In the genomic region with DNA sequence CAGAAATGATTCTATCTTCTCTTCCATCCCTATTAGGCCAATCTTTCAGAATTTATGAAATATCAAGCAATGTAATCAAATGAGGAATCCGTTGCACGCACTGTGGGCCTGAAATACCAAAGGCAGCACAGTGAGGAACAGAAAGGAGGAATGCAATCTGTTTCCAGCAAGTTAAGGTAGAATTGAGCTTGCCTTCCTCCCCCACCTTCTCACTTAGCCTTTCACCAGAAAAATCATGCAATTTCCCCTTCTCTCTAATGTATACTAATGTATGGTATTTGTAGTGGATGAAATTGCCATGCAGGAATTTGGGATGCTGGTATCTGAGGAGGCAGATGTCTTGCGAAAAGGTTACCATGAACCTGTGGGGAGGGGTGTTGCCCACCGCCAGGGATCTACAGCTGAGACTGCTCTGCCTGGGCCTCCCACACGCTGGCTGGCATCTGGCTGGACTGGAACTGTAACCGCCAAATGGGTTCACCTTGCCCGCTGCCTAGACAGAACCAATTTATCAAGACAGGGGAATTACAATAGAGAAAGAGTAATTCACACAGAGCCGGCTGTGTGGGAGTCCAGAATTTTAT, we compare ENCODE assay signal across 1 cellular context.
TF ChIP-seq lines count a peak whose summit lies in the region.

No MANE protein-coding gene starts in this region.

TF ChIP-seq in WTC11, 78 proteins besides CTCF, POLR2A, EP300 and RAD21 (continued from another document):
- TF ChIP-seq, protein P1, sequence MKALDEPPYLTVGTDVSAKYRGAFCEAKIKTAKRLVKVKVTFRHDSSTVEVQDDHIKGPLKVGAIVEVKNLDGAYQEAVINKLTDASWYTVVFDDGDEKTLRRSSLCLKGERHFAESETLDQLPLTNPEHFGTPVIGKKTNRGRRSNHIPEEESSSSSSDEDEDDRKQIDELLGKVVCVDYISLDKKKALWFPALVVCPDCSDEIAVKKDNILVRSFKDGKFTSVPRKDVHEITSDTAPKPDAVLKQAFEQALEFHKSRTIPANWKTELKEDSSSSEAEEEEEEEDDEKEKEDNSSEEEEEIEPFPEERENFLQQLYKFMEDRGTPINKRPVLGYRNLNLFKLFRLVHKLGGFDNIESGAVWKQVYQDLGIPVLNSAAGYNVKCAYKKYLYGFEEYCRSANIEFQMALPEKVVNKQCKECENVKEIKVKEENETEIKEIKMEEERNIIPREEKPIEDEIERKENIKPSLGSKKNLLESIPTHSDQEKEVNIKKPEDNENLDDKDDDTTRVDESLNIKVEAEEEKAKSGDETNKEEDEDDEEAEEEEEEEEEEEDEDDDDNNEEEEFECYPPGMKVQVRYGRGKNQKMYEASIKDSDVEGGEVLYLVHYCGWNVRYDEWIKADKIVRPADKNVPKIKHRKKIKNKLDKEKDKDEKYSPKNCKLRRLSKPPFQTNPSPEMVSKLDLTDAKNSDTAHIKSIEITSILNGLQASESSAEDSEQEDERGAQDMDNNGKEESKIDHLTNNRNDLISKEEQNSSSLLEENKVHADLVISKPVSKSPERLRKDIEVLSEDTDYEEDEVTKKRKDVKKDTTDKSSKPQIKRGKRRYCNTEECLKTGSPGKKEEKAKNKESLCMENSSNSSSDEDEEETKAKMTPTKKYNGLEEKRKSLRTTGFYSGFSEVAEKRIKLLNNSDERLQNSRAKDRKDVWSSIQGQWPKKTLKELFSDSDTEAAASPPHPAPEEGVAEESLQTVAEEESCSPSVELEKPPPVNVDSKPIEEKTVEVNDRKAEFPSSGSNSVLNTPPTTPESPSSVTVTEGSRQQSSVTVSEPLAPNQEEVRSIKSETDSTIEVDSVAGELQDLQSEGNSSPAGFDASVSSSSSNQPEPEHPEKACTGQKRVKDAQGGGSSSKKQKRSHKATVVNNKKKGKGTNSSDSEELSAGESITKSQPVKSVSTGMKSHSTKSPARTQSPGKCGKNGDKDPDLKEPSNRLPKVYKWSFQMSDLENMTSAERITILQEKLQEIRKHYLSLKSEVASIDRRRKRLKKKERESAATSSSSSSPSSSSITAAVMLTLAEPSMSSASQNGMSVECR (CRISPR knock-in tag; IDR thresholded peaks at IDR 0.05; ENCODE audit: borderline replicate concordance) = no peak
- TF ChIP-seq SOX15 (CRISPR knock-in tag; IDR thresholded peaks at IDR 0.05) = no peak
- no peak for TF ChIP-seq GABPB1 (CRISPR knock-in tag; IDR thresholded peaks at IDR 0.05)
- no peak for TF ChIP-seq NR2C2 (CRISPR knock-in tag; IDR thresholded peaks at IDR 0.05)
- TF ChIP-seq, protein P2, sequence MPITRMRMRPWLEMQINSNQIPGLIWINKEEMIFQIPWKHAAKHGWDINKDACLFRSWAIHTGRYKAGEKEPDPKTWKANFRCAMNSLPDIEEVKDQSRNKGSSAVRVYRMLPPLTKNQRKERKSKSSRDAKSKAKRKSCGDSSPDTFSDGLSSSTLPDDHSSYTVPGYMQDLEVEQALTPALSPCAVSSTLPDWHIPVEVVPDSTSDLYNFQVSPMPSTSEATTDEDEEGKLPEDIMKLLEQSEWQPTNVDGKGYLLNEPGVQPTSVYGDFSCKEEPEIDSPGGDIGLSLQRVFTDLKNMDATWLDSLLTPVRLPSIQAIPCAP (CRISPR knock-in tag; IDR thresholded peaks at IDR 0.05) = no peak
- TF ChIP-seq SP1 (CRISPR knock-in tag; conservative IDR thresholded peaks at IDR 0.05) = no peak
- TF ChIP-seq ZNF219 (CRISPR knock-in tag; IDR thresholded peaks at IDR 0.05; ENCODE audit: borderline replicate concordance) = no peak
